Comparison of ENCODE assay signal across 31 cellular contexts in genomic region chr16:8108991-8109509, GRCh38.
A peak's percentile ranks its signal among the peaks of the same experiment; 100 is the strongest.
DNase-seq lines count a peak whose midpoint lies in the region; ATAC-seq, FAIRE-seq and TF ChIP-seq lines count a peak whose summit lies in the region.
"Had no signal": no experiment of that assay in that cellular context is flagged by ENCODE, and none has a peak within 500 bp of the region (broad histone marks: within the 10 kb centered on the region; RNA-seq: fewer than 3 reads in every experiment).

No MANE protein-coding gene starts in this region.

- H3K36me3 Mint-ChIP-seq in neural progenitor cell, result no peaks in the 10 kb centered on the region
- H3K36me3 Mint-ChIP-seq: activated naive CD4-positive, alpha-beta T cell treated with anti-CD3 and anti-CD28 coated beads, Interleukin-2, amount 50 U/mL, for 72 hours; stimulated activated memory B cell treated with anti-CD40 and anti-IgM and Interleukin-4, amounts not matched to agents 10 μg/mL and 1 μg/mL and 100 μg/mL, for 72 hours had no signal

- POLR2A ChIA-PET in PC-9 (lab: Charles Lee; ENCODE audit: unreplicated experiment), result interaction anchor here (0.6 kb wide), 3 partner anchors 418 to 1406 kb away, joined by 3 to 10 read pairs (median 3); no protein-coding TSS in a partner anchor

- CTCF ChIA-PET in PC-9 (lab: Charles Lee), result no interaction called here

- intact Hi-C loops in PC-9 (cut with micrococcal nuclease; ENCODE audit: unreplicated experiment), result no loop called here

- H2AFZ ChIP-seq in PC-9, result no peak overlapping the region
- H2AFZ ChIP-seq in neural progenitor cell (replicated peaks), result no peak overlapping the region

- no peaks in the 10 kb centered on the region for H3K36me3 ChIP-seq in PC-9 (ENCODE audit: low read depth)
- no peaks in the 10 kb centered on the region for H3K36me3 ChIP-seq in neural progenitor cell
- H3K36me3 ChIP-seq: HAP-1, left lung, sigmoid colon, uterus had no signal

- H3K27ac Mint-ChIP-seq in neural progenitor cell, result no peak overlapping the region
- H3K27ac Mint-ChIP-seq: activated naive CD4-positive, alpha-beta T cell treated with anti-CD3 and anti-CD28 coated beads, Interleukin-2, amount 50 U/mL, for 72 hours; B cell; progenitor cell of endocrine pancreas; stimulated activated memory B cell treated with anti-CD40 and anti-IgM and Interleukin-4, amounts not matched to agents 10 μg/mL and 1 μg/mL and 100 μg/mL, for 72 hours had no signal

- no peaks in the 10 kb centered on the region for H3K9me2 ChIP-seq in PC-9 (ENCODE audit: insufficient read depth)

- ATAC-seq in HG02885 (IDR thresholded peaks at IDR 0.05; ENCODE audit: poor library complexity, unreplicated experiment) (no peak), HG03442 (IDR thresholded peaks at IDR 0.05; ENCODE audit: unreplicated experiment) (no peak)
- ATAC-seq: activated naive CD4-positive, alpha-beta T cell treated with anti-CD3 and anti-CD28 coated beads, Interleukin-2, amount 50 U/mL, for 72 hours; left lung; stimulated activated memory B cell treated with anti-CD40 and anti-IgM and Interleukin-4, amounts not matched to agents 10 μg/mL and 1 μg/mL and 100 μg/mL, for 72 hours had no signal

- H3F3A ChIP-seq in PC-9 (ENCODE audit: insufficient read depth, low read depth) (no peaks in the 10 kb centered on the region), neural progenitor cell (ENCODE audit: low read depth) (no peaks in the 10 kb centered on the region)

- H4K20me1 ChIP-seq in PC-9 (ENCODE audit: insufficient read depth), result no peaks in the 10 kb centered on the region
- no peaks in the 10 kb centered on the region for H4K20me1 ChIP-seq in neural progenitor cell (ENCODE audit: low read depth)

- no peaks in the 10 kb centered on the region for H3K27me3 ChIP-seq in PC-9 (ENCODE audit: insufficient read depth, low read depth)
- H3K27me3 ChIP-seq in neural progenitor cell, result no peaks in the 10 kb centered on the region
- H3K27me3 ChIP-seq: left lung, sigmoid colon, uterus had no signal

- BruUV-seq in PC-9 (replicated peaks; lab: Mats Ljungman, UMichigan), result TSS peak; percentile 42

- peaks cover 8% of the 10 kb centered on the region for H3K9me3 Mint-ChIP-seq in neural progenitor cell

- no peaks in the 10 kb centered on the region for H3K79me2 ChIP-seq in PC-9 (ENCODE audit: low read depth)
- no peaks in the 10 kb centered on the region for H3K79me2 ChIP-seq in neural progenitor cell (ENCODE audit: low read depth)

- peak; percentile 5 for DNase-seq in NCI-H2029 (lab: John Stamatoyannopoulos, UW)
- DNase-seq in NCI-H2029 treated with DMSO at 0.1 percent for 48 hours (lab: John Stamatoyannopoulos, UW), result no peak
- DNase-seq in HT1080 (ENCODE audit: low read depth), result peak; percentile 96
- peak in 1 of 2 experiments; percentile 22 for DNase-seq in PC-9
- peak; percentile 80 for DNase-seq in urothelium cell line (ENCODE audit: low spot score)
- DNase-seq in neural progenitor cell (ENCODE audit: low spot score), result no peak
- DNase-seq: activated CD4-positive, alpha-beta T cell treated with anti-CD3 and anti-CD28 coated beads, Interleukin-2, amount 50 U/mL, for 48 hours; activated CD4-positive, CD25-positive, alpha-beta regulatory T cell; activated CD8-positive, alpha-beta memory T cell treated with anti-CD3 and anti-CD28 coated beads, Interleukin-2, amount 50 U/mL, for 4 hours; DMS79; effector CD8-positive, alpha-beta T cell; GF-D8; KBM-7; left lung; mesendoderm; NCI-H2081 treated with DMSO at 0.1 percent for 48 hours; SIG-M5; sigmoid colon; stimulated activated CD4-positive, alpha-beta T cell treated with anti-CD3 and anti-CD28 coated beads, Interleukin-4, amount 100 ng/mL, for 24 hours; uterus had no signal

- H3K4me3 ChIP-seq in PC-9 (no peak overlapping the region), neural progenitor cell (no peak overlapping the region)
- H3K4me3 ChIP-seq: HAP-1, left lung, sigmoid colon, uterus had no signal

- H3K9me3 ChIP-seq in PC-9 (ENCODE audit: insufficient read depth, low read depth) (no peaks in the 10 kb centered on the region), neural progenitor cell (ENCODE audit: low read depth) (no peaks in the 10 kb centered on the region)
- H3K9me3 ChIP-seq: HAP-1, sigmoid colon, uterus had no signal

- H3K4me3 Mint-ChIP-seq in neural progenitor cell, result no peak overlapping the region
- H3K4me3 Mint-ChIP-seq: B cell; stimulated activated memory B cell treated with anti-CD40 and anti-IgM and Interleukin-4, amounts not matched to agents 10 μg/mL and 1 μg/mL and 100 μg/mL, for 72 hours had no signal

- no peak for FAIRE-seq in urothelium cell line (lab: Jason Lieb, UNC)
- FAIRE-seq: bronchial epithelial cell, colon, islet of Langerhans had no signal

- H3K4me1 Mint-ChIP-seq in neural progenitor cell, result no peaks in the 10 kb centered on the region
- H3K4me1 Mint-ChIP-seq: B cell; stimulated activated memory B cell treated with anti-CD40 and anti-IgM and Interleukin-4, amounts not matched to agents 10 μg/mL and 1 μg/mL and 100 μg/mL, for 72 hours had no signal

- no peak for TF ChIP-seq CTCF in PC-9 (conservative IDR thresholded peaks at IDR 0.05)
- no peak for TF ChIP-seq CTCF in neural progenitor cell (IDR thresholded peaks at IDR 0.05)

- H3K4me2 ChIP-seq in PC-9, result peak overlapping the region; percentile 39; the same call in 1 of the 2 replicates
- H3K4me2 ChIP-seq in neural progenitor cell, result no peak overlapping the region

- H3K27ac ChIP-seq in PC-9, result no peak overlapping the region
- H3K27ac ChIP-seq in neural progenitor cell, result no peak overlapping the region
- H3K27ac ChIP-seq: epithelial cell of prostate, left lung, sigmoid colon, uterus had no signal

- H3K4me1 ChIP-seq in PC-9 (replicated peaks; ENCODE audit: insufficient read depth), result no peaks in the 10 kb centered on the region
- H3K4me1 ChIP-seq in neural progenitor cell, result no peaks in the 10 kb centered on the region
- H3K4me1 ChIP-seq: HAP-1, left lung, sigmoid colon, uterus had no signal

- peaks cover 2% of the 10 kb centered on the region for H3K27me3 Mint-ChIP-seq in neural progenitor cell (ENCODE audit: insufficient read depth, low read depth)
- H3K27me3 Mint-ChIP-seq: B cell; progenitor cell of endocrine pancreas; stimulated activated memory B cell treated with anti-CD40 and anti-IgM and Interleukin-4, amounts not matched to agents 10 μg/mL and 1 μg/mL and 100 μg/mL, for 72 hours had no signal

- no peak overlapping the region for H3K9ac ChIP-seq in neural progenitor cell

Comparison
In these comparisons a context has a peak if more than half of its experiments do, and no peak if none do; other contexts are left out.
1. DNase-seq: peak in NCI-H2029 (single experiment), HT1080 (single experiment) and urothelium cell line (single experiment); none in NCI-H2029 treated with DMSO at 0.1 percent for 48 hours (single experiment) and neural progenitor cell (single experiment).